17 cellular contexts compared by ENCODE assay signal in the genomic region with DNA sequence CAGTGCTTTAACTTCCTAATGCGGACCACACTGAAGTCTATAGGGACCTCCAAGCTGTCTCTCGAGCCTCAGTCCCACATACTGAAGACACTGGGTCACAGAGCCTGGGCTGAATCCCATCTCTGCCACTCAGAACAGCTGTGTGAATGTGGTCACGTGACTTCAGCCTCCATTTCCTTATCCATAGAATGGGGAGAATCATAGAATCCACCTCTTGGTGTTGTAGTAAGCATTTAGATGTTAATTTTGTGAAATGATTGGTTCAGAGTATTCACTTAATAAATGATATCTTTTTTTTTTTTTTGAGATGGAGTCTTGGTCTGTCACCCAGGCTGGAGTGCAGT. TPM values are rescaled to one million over a fixed set of nuclear protein-coding genes. Genes with fewer than 3 reads are reported as not detected.
DNase-seq lines count a peak whose midpoint lies in the region; TF ChIP-seq lines count a peak whose summit lies in the region.
"Had no signal": no experiment of that assay in that cellular context is flagged by ENCODE, and none has a peak within 500 bp of the region (broad histone marks: within the 10 kb centered on the region; RNA-seq: fewer than 3 reads in every experiment).

No MANE protein-coding gene starts in this region.

- no peak overlapping the region for H3K27ac ChIP-seq in breast epithelium
- H3K27ac ChIP-seq in PC-9 = peak overlapping the region; percentile 99
- H3K27ac ChIP-seq in mammary epithelial cell (ENCODE audit: insufficient read depth, low read depth, low read length) = peak overlapping the region; percentile 99
- peak overlapping the region; percentile 93 for H3K27ac ChIP-seq in smooth muscle cell (ENCODE audit: low read depth)
- H3K27ac ChIP-seq: C4-2B, KMS-11 had no signal

- H3K4me2 ChIP-seq in PC-9 (peak overlapping the region; percentile 85), mammary epithelial cell (ENCODE audit: insufficient read depth, low read depth, low read length) (no peak overlapping the region), smooth muscle cell (no peak overlapping the region)
- H3K4me2 ChIP-seq: KMS-11 had no signal

- H3K4me1 ChIP-seq in breast epithelium (no peaks in the 10 kb centered on the region), PC-9 (replicated peaks; ENCODE audit: insufficient read depth) (peaks cover 74% of the 10 kb centered on the region), mammary epithelial cell (ENCODE audit: insufficient read depth, low read length) (peaks cover 46% of the 10 kb centered on the region), smooth muscle cell (ENCODE audit: low read depth) (peaks cover 15% of the 10 kb centered on the region)

- TF ChIP-seq POLR2A in breast epithelium (IDR thresholded peaks at IDR 0.05) = no peak

- H3K9me3 ChIP-seq in breast epithelium (no peaks in the 10 kb centered on the region), PC-9 (ENCODE audit: insufficient read depth, low read depth) (no peaks in the 10 kb centered on the region), mammary epithelial cell (replicated peaks; ENCODE audit: insufficient read depth, low read length) (no peaks in the 10 kb centered on the region), smooth muscle cell (replicated peaks; ENCODE audit: low read depth) (no peaks in the 10 kb centered on the region)
- H3K9me3 ChIP-seq: SJSA1 had no signal

- H3F3A ChIP-seq in PC-9 (ENCODE audit: insufficient read depth, low read depth) (peaks cover 63% of the 10 kb centered on the region), smooth muscle cell (ENCODE audit: low read depth) (peaks cover 25% of the 10 kb centered on the region)

- H3K9me3 Mint-ChIP-seq in MCF 10A (ENCODE audit: unreplicated experiment) = no peaks in the 10 kb centered on the region
- H3K9me3 Mint-ChIP-seq in activated naive CD4-positive, alpha-beta T cell treated with anti-CD3 and anti-CD28 coated beads for 36 hours = no peaks in the 10 kb centered on the region

- H3K36me3 ChIP-seq in breast epithelium (no peaks in the 10 kb centered on the region), PC-9 (ENCODE audit: low read depth) (no peaks in the 10 kb centered on the region), mammary epithelial cell (ENCODE audit: insufficient read depth, low read length) (no peaks in the 10 kb centered on the region), smooth muscle cell (ENCODE audit: low read depth) (no peaks in the 10 kb centered on the region)
- H3K36me3 ChIP-seq: SJSA1 had no signal

- intact Hi-C loops in MCF 10A (cut with micrococcal nuclease) (no loop called here), breast epithelium (cut with DNase I; ENCODE audit: low total_unique reads) (no loop called here), PC-9 (cut with micrococcal nuclease; ENCODE audit: unreplicated experiment) (no loop called here), mammary epithelial cell (cut with micrococcal nuclease) (loop anchor here (1.0 to 2.0 kb wide), 3 partner anchors 25 to 41 kb away; a partner anchor contains a TSS)
- intact Hi-C loops in activated naive CD4-positive, alpha-beta T cell treated with anti-CD3 and anti-CD28 coated beads for 36 hours (cut with micrococcal nuclease) = no loop called here

- H3K36me3 Mint-ChIP-seq in MCF 10A (ENCODE audit: insufficient read depth, unreplicated experiment) = no peaks in the 10 kb centered on the region
- no peaks in the 10 kb centered on the region for H3K36me3 Mint-ChIP-seq in activated naive CD4-positive, alpha-beta T cell treated with anti-CD3 and anti-CD28 coated beads for 36 hours (ENCODE audit: low read depth)

- no peak for TF ChIP-seq CTCF in MCF 10A (IDR thresholded peaks at IDR 0.05; ENCODE audit: unreplicated experiment)
- no peak for TF ChIP-seq CTCF in breast epithelium (IDR thresholded peaks at IDR 0.05)
- no peak for TF ChIP-seq CTCF in PC-9 (conservative IDR thresholded peaks at IDR 0.05)
- no peak for TF ChIP-seq CTCF in mammary epithelial cell (conservative IDR thresholded peaks at IDR 0.05 in 1 of 2, IDR thresholded peaks at IDR 0.05 in 1 of 2; ENCODE audit: extremely low read depth in 1 of 2, insufficient read depth in 1 of 2, low read depth in 1 of 2, low read length in 2 of 2)
- no peak for TF ChIP-seq CTCF in smooth muscle cell (IDR thresholded peaks at IDR 0.05; ENCODE audit: borderline replicate concordance, insufficient read depth, poor library complexity, severe bottlenecking)

- H3K27ac Mint-ChIP-seq in MCF 10A (ENCODE audit: low read depth, unreplicated experiment) = peak overlapping the region; percentile 99
- no peak overlapping the region for H3K27ac Mint-ChIP-seq in activated naive CD4-positive, alpha-beta T cell treated with anti-CD3 and anti-CD28 coated beads for 36 hours

- dilution Hi-C loops in mammary epithelial cell (cut with HindIII; ENCODE audit: low sequenced_read_pairs) = no loop called here

- 96% methylated on average over 3 of the region's 3 CpGs for WGBS in mammary epithelial cell (ENCODE audit: low coverage, missing lambda C conversion rate)
- WGBS in smooth muscle cell (ENCODE audit: low lambda C conversion rate) = 96% methylated on average over 3 of the region's 3 CpGs

- POLR2A ChIA-PET in MCF 10A (lab: Yijun Ruan, JAX) (interaction anchor here (0.6 to 5.7 kb wide), 10 partner anchors 10 to 588 kb away, joined by 3 to 130 read pairs (median 4); a partner anchor contains a TSS), PC-9 (lab: Charles Lee; ENCODE audit: unreplicated experiment) (no interaction called here)

- in situ Hi-C loops in mammary epithelial cell (cut with MboI; ENCODE audit: low sequenced_read_pairs in 2 of 2) = no loop called here

- no peak for DNase-seq in MCF 10A (ENCODE audit: unreplicated experiment)
- DNase-seq in breast epithelium (ENCODE audit: low spot score in 2 of 2) = no peak
- no peak for DNase-seq in PC-9
- DNase-seq in mammary epithelial cell = no peak
- no peak for DNase-seq in smooth muscle cell (lab: John Stamatoyannopoulos, UW; ENCODE audit: unreplicated experiment)
- DNase-seq in NCI-H187 (lab: John Stamatoyannopoulos, UW) = no peak
- no peak for DNase-seq in ureter (ENCODE audit: low spot score)
- no peak for DNase-seq in activated naive CD4-positive, alpha-beta T cell treated with anti-CD3 and anti-CD28 coated beads for 36 hours
- DNase-seq: DMS79, NCI-H1417, NCI-H187 treated with DMSO at 0.1 percent for 48 hours, NCI-H226, NCI-H524, NCI-H82 had no signal

- peaks cover 59% of the 10 kb centered on the region for H3K4me1 Mint-ChIP-seq in MCF 10A (ENCODE audit: insufficient read depth, unreplicated experiment)
- H3K4me1 Mint-ChIP-seq in activated naive CD4-positive, alpha-beta T cell treated with anti-CD3 and anti-CD28 coated beads for 36 hours (ENCODE audit: low read depth) = peaks cover 26% of the 10 kb centered on the region

- no peaks in the 10 kb centered on the region for H3K27me3 Mint-ChIP-seq in MCF 10A (ENCODE audit: insufficient read depth, unreplicated experiment)
- no peaks in the 10 kb centered on the region for H3K27me3 Mint-ChIP-seq in activated naive CD4-positive, alpha-beta T cell treated with anti-CD3 and anti-CD28 coated beads for 36 hours (ENCODE audit: low read depth)

- CTCF ChIA-PET in MCF 10A (lab: Yijun Ruan, JAX) (interaction anchor here (0.7 to 5.7 kb wide), 7 partner anchors 10 to 64 kb away, joined by 3 to 65 read pairs (median 8); a partner anchor contains a TSS), PC-9 (lab: Charles Lee) (no interaction called here), mammary epithelial cell (lab: Charles Lee; ENCODE audit: low non-redundant PET) (no interaction called here)
- CTCF ChIA-PET in activated naive CD4-positive, alpha-beta T cell treated with anti-CD3 and anti-CD28 coated beads for 36 hours (lab: Charles Lee) = interaction anchor here (1.0 kb wide), 1 partner anchor 30 kb away, joined by 3 read pairs; no protein-coding TSS in a partner anchor

- H3K4me3 ChIP-seq in breast epithelium (no peak overlapping the region), PC-9 (no peak overlapping the region), mammary epithelial cell (replicated peaks in 1 of 3; ENCODE audit: insufficient read depth in 1 of 3, low read depth in 2 of 3, low read length in 3 of 3) (no peak overlapping the region), smooth muscle cell (no peak overlapping the region)
- H3K4me3 ChIP-seq: SJSA1 had no signal

- H2AFZ ChIP-seq in PC-9 (no peak overlapping the region), mammary epithelial cell (ENCODE audit: low read depth, low read length) (no peak overlapping the region), smooth muscle cell (ENCODE audit: low read depth) (no peak overlapping the region)

- H3K27me3 ChIP-seq in breast epithelium = no peaks in the 10 kb centered on the region
- no peaks in the 10 kb centered on the region for H3K27me3 ChIP-seq in PC-9 (ENCODE audit: insufficient read depth, low read depth)
- H3K27me3 ChIP-seq in mammary epithelial cell (ENCODE audit: insufficient read depth, low read length) = no peaks in the 10 kb centered on the region
- no peaks in the 10 kb centered on the region for H3K27me3 ChIP-seq in smooth muscle cell (ENCODE audit: low read depth)
- H3K27me3 ChIP-seq: SJSA1 had no signal

- H3K9me2 ChIP-seq in PC-9 (ENCODE audit: insufficient read depth) = no peaks in the 10 kb centered on the region

- H3K4me3 Mint-ChIP-seq in MCF 10A (ENCODE audit: unreplicated experiment) = no peak overlapping the region
- H3K4me3 Mint-ChIP-seq in activated naive CD4-positive, alpha-beta T cell treated with anti-CD3 and anti-CD28 coated beads for 36 hours = no peak overlapping the region

- no peaks in the 10 kb centered on the region for H3K79me2 ChIP-seq in PC-9 (ENCODE audit: low read depth)
- H3K79me2 ChIP-seq in mammary epithelial cell (ENCODE audit: insufficient read depth, low read length) = no peaks in the 10 kb centered on the region
- H3K79me2 ChIP-seq in smooth muscle cell (ENCODE audit: low read depth) = no peaks in the 10 kb centered on the region

- H4K20me1 ChIP-seq in PC-9 (ENCODE audit: insufficient read depth) (no peaks in the 10 kb centered on the region), mammary epithelial cell (ENCODE audit: insufficient read depth, low read length) (no peaks in the 10 kb centered on the region), smooth muscle cell (ENCODE audit: low read depth) (no peaks in the 10 kb centered on the region)

- no peak overlapping the region for H3K9ac ChIP-seq in mammary epithelial cell (ENCODE audit: insufficient read depth, low read length)
- H3K9ac ChIP-seq in smooth muscle cell (ENCODE audit: low read depth) = no peak overlapping the region
- H3K9ac ChIP-seq: KMS-11 had no signal

- no TSS peak for BruUV-seq in MCF 10A (replicated peaks; lab: Mats Ljungman, UMichigan)
- no TSS peak for BruUV-seq in PC-9 (replicated peaks; lab: Mats Ljungman, UMichigan)
- no TSS peak for BruUV-seq in mammary epithelial cell (replicated peaks; lab: Mats Ljungman, UMichigan)

RNA-seq across cellular contexts. Expression of a gene that starts 41.2 kb away (rescaled TPM):
- 23.9 and 37.4 TPM in 2 replicates for total RNA-seq in MCF 10A (2022)
- total RNA-seq in breast epithelium = 10 to 100 TPM; 63.3 to 78.3 (median 66.1) TPM
- total RNA-seq in PC-9 (2021) = 13.6 and 14.1 TPM in 2 replicates
- total RNA-seq in mammary epithelial cell = 10 to 100 TPM; 27.6 to 50.5 TPM
- 6.1 TPM for polyA plus RNA-seq in mammary epithelial cell
- 53.0 TPM for polyA minus RNA-seq in mammary epithelial cell
- 13.5 and 18.8 TPM in 2 replicates for total RNA-seq in smooth muscle cell
- 2.2 and 4.5 TPM in 2 replicates for polyA plus RNA-seq in smooth muscle cell
- 66.1 TPM for total RNA-seq in ureter
- 10 to 100 TPM; 19.0 to 21.1 TPM for total RNA-seq in activated naive CD4-positive, alpha-beta T cell treated with anti-CD3 and anti-CD28 coated beads for 36 hours

Comparison
In these comparisons a context has a peak if more than half of its experiments do, and no peak if none do; other contexts are left out.
1. H3K27ac ChIP-seq: peak in PC-9 (single experiment), mammary epithelial cell (single experiment) and smooth muscle cell (single experiment); none in breast epithelium (0 of 2).
2. CTCF ChIA-PET loops: an anchor here in MCF 10A (0.7 to 5.7 kb wide) and activated naive CD4-positive, alpha-beta T cell treated with anti-CD3 and anti-CD28 coated beads for 36 hours (1.0 kb wide); none called in PC-9 and mammary epithelial cell.